8 cellular contexts compared by ENCODE assay signal in the genomic region with DNA sequence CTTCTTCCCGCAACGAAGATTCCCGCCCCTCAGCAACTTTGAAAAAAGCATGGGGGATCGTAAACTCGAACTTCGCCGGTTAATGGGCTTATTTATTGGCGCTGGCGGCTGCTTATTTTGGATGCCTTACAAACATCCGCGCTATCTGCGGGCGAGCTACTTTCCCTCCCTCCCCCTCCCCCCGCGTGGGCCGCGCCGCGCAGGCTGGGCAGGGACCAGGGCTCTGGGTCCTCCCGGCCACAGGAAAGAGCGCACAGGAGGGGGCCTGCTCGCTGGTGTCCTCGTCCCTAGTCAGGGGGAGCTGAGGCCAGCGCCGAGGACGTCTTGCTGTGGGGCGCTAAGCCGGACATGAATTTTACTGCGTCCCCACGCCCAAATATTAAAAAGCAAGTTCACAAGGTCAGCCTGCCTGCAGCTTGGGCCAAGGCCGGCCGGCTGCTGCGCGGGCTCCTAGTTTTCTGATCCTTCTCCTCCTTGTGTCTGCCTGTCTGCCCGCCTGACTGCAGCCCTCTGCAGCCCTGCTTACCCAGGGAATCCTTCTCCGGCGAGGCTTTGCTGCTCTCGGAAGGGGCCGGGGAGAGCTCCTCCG. TPM values are rescaled to one million over a fixed set of nuclear protein-coding genes. Genes with fewer than 3 reads are reported as not detected.
DNase-seq lines count a peak whose midpoint lies in the region; ATAC-seq and TF ChIP-seq lines count a peak whose summit lies in the region.

No MANE protein-coding gene starts in this region.

- H3K27ac ChIP-seq in RWPE1 (peak overlapping the region; percentile 95), foreskin keratinocyte (peak overlapping the region; percentile 45)

- POLR2A ChIA-PET in activated CD4-positive, alpha-beta memory T cell treated with anti-CD3 and anti-CD28 coated beads for 36 hours (lab: Charles Lee), result no interaction called here
- POLR2A ChIA-PET in activated CD4-positive, alpha-beta memory T cell treated with anti-CD3 and anti-CD28 coated beads, Interleukin-2, amount 10 ng/mL, durations not matched to agents 7 days and 5 days (lab: Charles Lee), result interaction anchor here (1.4 to 1.6 kb wide), 2 partner anchors 14 to 23 kb away, joined by 4 to 5 read pairs; no protein-coding TSS in a partner anchor
- POLR2A ChIA-PET in RWPE1 (lab: Yijun Ruan, JAX; ENCODE audit: low non-redundant PET), result interaction anchor here (0.8 kb wide), 1 partner anchor 12 kb away, joined by 4 read pairs; a partner anchor contains a TSS

- peaks cover 3% of the 10 kb centered on the region for H3K36me3 Mint-ChIP-seq in activated CD4-positive, alpha-beta memory T cell treated with anti-CD3 and anti-CD28 coated beads for 36 hours
- H3K36me3 Mint-ChIP-seq in activated CD4-positive, alpha-beta memory T cell treated with anti-CD3 and anti-CD28 coated beads, Interleukin-2, amount 10 ng/mL, durations not matched to agents 7 days and 5 days (ENCODE audit: low read depth), result no peaks in the 10 kb centered on the region

- H3K27me3 ChIP-seq in foreskin keratinocyte, result peaks cover 3% of the 10 kb centered on the region

- CTCF ChIA-PET in activated CD4-positive, alpha-beta memory T cell treated with anti-CD3 and anti-CD28 coated beads for 36 hours (lab: Charles Lee), result interaction anchor here (1.0 to 1.5 kb wide), 6 partner anchors 12 to 486 kb away, joined by 3 to 6 read pairs (median 4); a partner anchor contains a TSS
- CTCF ChIA-PET in activated CD4-positive, alpha-beta memory T cell treated with anti-CD3 and anti-CD28 coated beads, Interleukin-2, amount 10 ng/mL, durations not matched to agents 7 days and 5 days (lab: Charles Lee), result interaction anchor here (0.6 to 0.9 kb wide), 2 partner anchors 10 to 84 kb away, joined by 3 to 5 read pairs; no protein-coding TSS in a partner anchor
- CTCF ChIA-PET in RWPE1 (lab: Yijun Ruan, JAX), result interaction anchor here (0.9 to 1.9 kb wide), 4 partner anchors 9 to 12 kb away, joined by 3 to 7 read pairs (median 6); no protein-coding TSS in a partner anchor

- TF ChIP-seq CTCF in RWPE1 (conservative IDR thresholded peaks at IDR 0.05; ENCODE audit: low read depth), result no peak
- no peak for TF ChIP-seq CTCF in foreskin keratinocyte (conservative IDR thresholded peaks at IDR 0.05)

- no peak overlapping the region for H3K27ac Mint-ChIP-seq in activated CD4-positive, alpha-beta memory T cell treated with anti-CD3 and anti-CD28 coated beads for 36 hours
- H3K27ac Mint-ChIP-seq in activated CD4-positive, alpha-beta memory T cell treated with anti-CD3 and anti-CD28 coated beads, Interleukin-2, amount 10 ng/mL, durations not matched to agents 7 days and 5 days, result no peak overlapping the region

- H3K4me3 Mint-ChIP-seq in activated CD4-positive, alpha-beta memory T cell treated with anti-CD3 and anti-CD28 coated beads for 36 hours, result no peak overlapping the region
- no peak overlapping the region for H3K4me3 Mint-ChIP-seq in activated CD4-positive, alpha-beta memory T cell treated with anti-CD3 and anti-CD28 coated beads, Interleukin-2, amount 10 ng/mL, durations not matched to agents 7 days and 5 days

- peaks cover 23% of the 10 kb centered on the region for H3K4me1 Mint-ChIP-seq in activated CD4-positive, alpha-beta memory T cell treated with anti-CD3 and anti-CD28 coated beads for 36 hours (ENCODE audit: low read depth)
- peaks cover 11% of the 10 kb centered on the region for H3K4me1 Mint-ChIP-seq in activated CD4-positive, alpha-beta memory T cell treated with anti-CD3 and anti-CD28 coated beads, Interleukin-2, amount 10 ng/mL, durations not matched to agents 7 days and 5 days

- intact Hi-C loops in activated CD4-positive, alpha-beta memory T cell treated with anti-CD3 and anti-CD28 coated beads for 36 hours (cut with micrococcal nuclease), result loop anchor here (1.0 to 2.0 kb wide), 2 partner anchors 12 to 18 kb away; a partner anchor contains a TSS

- H3K4me1 ChIP-seq in foreskin keratinocyte, result peaks cover 13% of the 10 kb centered on the region

- H3K9me3 Mint-ChIP-seq in activated CD4-positive, alpha-beta memory T cell treated with anti-CD3 and anti-CD28 coated beads for 36 hours, result no peaks in the 10 kb centered on the region
- H3K9me3 Mint-ChIP-seq in activated CD4-positive, alpha-beta memory T cell treated with anti-CD3 and anti-CD28 coated beads, Interleukin-2, amount 10 ng/mL, durations not matched to agents 7 days and 5 days, result no peaks in the 10 kb centered on the region

- peaks cover 73% of the 10 kb centered on the region for H3K27me3 Mint-ChIP-seq in activated CD4-positive, alpha-beta memory T cell treated with anti-CD3 and anti-CD28 coated beads for 36 hours
- H3K27me3 Mint-ChIP-seq in activated CD4-positive, alpha-beta memory T cell treated with anti-CD3 and anti-CD28 coated beads, Interleukin-2, amount 10 ng/mL, durations not matched to agents 7 days and 5 days, result peaks cover 64% of the 10 kb centered on the region

- peak; percentile 23 for DNase-seq in activated CD4-positive, alpha-beta memory T cell treated with anti-CD3 and anti-CD28 coated beads for 36 hours
- no peak for DNase-seq in activated CD4-positive, alpha-beta memory T cell treated with anti-CD3 and anti-CD28 coated beads, Interleukin-2, amount 10 ng/mL, durations not matched to agents 7 days and 5 days
- DNase-seq in RWPE1 (ENCODE audit: low spot score) (no peak), foreskin keratinocyte (peak; percentile 18 to 52), retina (peak; percentile 76), dedifferentiated amniotic fluid mesenchymal stem cell (ENCODE audit: extremely low spot score) (no peak), dermis blood vessel endothelial cell (no peak)

- ATAC-seq in foreskin keratinocyte, result peak; percentile 5
- no peak for ATAC-seq in GM19463 (IDR thresholded peaks at IDR 0.05; ENCODE audit: unreplicated experiment)

RNA-seq across cellular contexts. Expression of a gene that starts 1.2 kb away (rescaled TPM):
- total RNA-seq in activated CD4-positive, alpha-beta memory T cell treated with anti-CD3 and anti-CD28 coated beads for 36 hours, result not detected
- total RNA-seq in activated CD4-positive, alpha-beta memory T cell treated with anti-CD3 and anti-CD28 coated beads, Interleukin-2, amount 10 ng/mL, durations not matched to agents 7 days and 5 days, result not detected
- 4.8 and 6.1 TPM in 2 replicates for total RNA-seq in foreskin keratinocyte
- 3.3 and 3.7 TPM in 2 replicates for polyA plus RNA-seq in foreskin keratinocyte
- total RNA-seq in dermis blood vessel endothelial cell, result 3.7 and 4.4 TPM in 2 replicates

RNA-seq across cellular contexts. Expression of a gene that starts 7.6 kb away (rescaled TPM):
- under 1 TPM in 1 of 2 experiments, not detected in 1; 0.19 TPM for total RNA-seq in activated CD4-positive, alpha-beta memory T cell treated with anti-CD3 and anti-CD28 coated beads for 36 hours
- not detected for total RNA-seq in activated CD4-positive, alpha-beta memory T cell treated with anti-CD3 and anti-CD28 coated beads, Interleukin-2, amount 10 ng/mL, durations not matched to agents 7 days and 5 days
- total RNA-seq in foreskin keratinocyte, result 47.3 and 59.7 TPM in 2 replicates
- 34.9 and 51.1 TPM in 2 replicates for polyA plus RNA-seq in foreskin keratinocyte
- 9.0 and 11.8 TPM in 2 replicates for total RNA-seq in dermis blood vessel endothelial cell

RNA-seq across cellular contexts. Expression of a gene that starts 12.1 kb away (rescaled TPM):
- total RNA-seq in activated CD4-positive, alpha-beta memory T cell treated with anti-CD3 and anti-CD28 coated beads for 36 hours, result not detected
- total RNA-seq in activated CD4-positive, alpha-beta memory T cell treated with anti-CD3 and anti-CD28 coated beads, Interleukin-2, amount 10 ng/mL, durations not matched to agents 7 days and 5 days, result not detected
- 0.07 and 0.31 TPM in 2 replicates for total RNA-seq in foreskin keratinocyte
- 0.17 and 0.21 TPM in 2 replicates for polyA plus RNA-seq in foreskin keratinocyte
- under 0.01 and 0.70 TPM in 2 replicates for total RNA-seq in dermis blood vessel endothelial cell

RNA-seq across cellular contexts. Expression of a gene that starts 16.4 kb away (rescaled TPM):
- not detected for total RNA-seq in activated CD4-positive, alpha-beta memory T cell treated with anti-CD3 and anti-CD28 coated beads for 36 hours
- total RNA-seq in activated CD4-positive, alpha-beta memory T cell treated with anti-CD3 and anti-CD28 coated beads, Interleukin-2, amount 10 ng/mL, durations not matched to agents 7 days and 5 days, result not detected
- 13.1 and 13.3 TPM in 2 replicates for total RNA-seq in foreskin keratinocyte
- polyA plus RNA-seq in foreskin keratinocyte, result 14.5 and 15.6 TPM in 2 replicates
- 1.4 and 2.9 TPM in 2 replicates for total RNA-seq in dermis blood vessel endothelial cell

RNA-seq across cellular contexts. Expression of a gene that starts 20.5 kb away (rescaled TPM):
- total RNA-seq in activated CD4-positive, alpha-beta memory T cell treated with anti-CD3 and anti-CD28 coated beads for 36 hours, result not detected
- not detected for total RNA-seq in activated CD4-positive, alpha-beta memory T cell treated with anti-CD3 and anti-CD28 coated beads, Interleukin-2, amount 10 ng/mL, durations not matched to agents 7 days and 5 days
- total RNA-seq in foreskin keratinocyte (1.2 and 2.1 TPM in 2 replicates), dermis blood vessel endothelial cell (2.4 and 6.0 TPM in 2 replicates)
- polyA plus RNA-seq in foreskin keratinocyte, result 1.0 and 1.4 TPM in 2 replicates

Comparison
In these comparisons a context has a peak if more than half of its experiments do, and no peak if none do; other contexts are left out.
1. DNase-seq: peak in activated CD4-positive, alpha-beta memory T cell treated with anti-CD3 and anti-CD28 coated beads for 36 hours (single experiment), foreskin keratinocyte (2 of 2) and retina (single experiment); none in activated CD4-positive, alpha-beta memory T cell treated with anti-CD3 and anti-CD28 coated beads, Interleukin-2, amount 10 ng/mL, durations not matched to agents 7 days and 5 days (single experiment), RWPE1 (single experiment), dedifferentiated amniotic fluid mesenchymal stem cell (single experiment) and dermis blood vessel endothelial cell (single experiment).